Comparison of ENCODE assay signal across 2 cellular contexts in the genomic region with DNA sequence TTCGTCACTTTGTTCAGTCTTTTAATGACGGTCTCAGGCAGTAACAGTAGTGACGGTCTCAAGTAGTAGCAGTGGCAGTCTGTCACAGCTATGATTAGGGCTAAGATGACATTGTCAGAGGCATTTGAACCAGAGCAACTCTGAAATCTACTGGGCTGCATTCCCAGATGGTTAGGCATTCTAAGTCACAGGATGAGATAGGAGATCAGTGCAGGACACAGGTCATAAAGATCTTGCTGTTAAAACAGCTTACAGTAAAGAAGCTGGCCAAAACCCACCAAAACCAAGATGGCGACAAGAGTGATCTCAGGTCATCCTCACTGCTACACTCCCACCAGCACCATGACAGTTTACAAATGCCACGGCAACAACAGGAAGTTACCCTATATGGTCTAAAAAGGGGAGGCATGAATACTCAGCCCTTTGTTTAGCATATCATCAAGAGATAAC.
TF ChIP-seq lines count a peak whose summit lies in the region.
"Not testable (repeated sequence)": the region's sequence is repeated elsewhere in the genome, so short reads cannot be mapped to it uniquely, and the experiment has no call there.

No MANE protein-coding gene starts in this region.

TF ChIP-seq in K562, 482 proteins besides CTCF, POLR2A, EP300 and RAD21 (continues in another document):
- peak; percentile 86 for TF ChIP-seq ZNF395 (CRISPR knock-in tag; IDR thresholded peaks at IDR 0.05)
- TF ChIP-seq NFRKB (IDR thresholded peaks at IDR 0.05; ENCODE audit: low read depth), result peak; percentile 47; the same call in 1 of the 2 replicates
- TF ChIP-seq GTF2E2 (tag; IDR thresholded peaks at IDR 0.05), result 0 out of 2 replicates have a peak, but pooled peaks have one; percentile 18
- peak; percentile 56 for TF ChIP-seq BACH1 (tag; IDR thresholded peaks at IDR 0.05)
- TF ChIP-seq ZKSCAN8 (CRISPR knock-in tag; IDR thresholded peaks at IDR 0.05), result 0 out of 2 replicates have a peak, but pooled peaks have one; percentile 69
- peak; percentile 67; the same call in 1 of the 2 replicates for TF ChIP-seq ZNF644 (tag; IDR thresholded peaks at IDR 0.05; ENCODE audit: low read depth)
- TF ChIP-seq, protein P1, sequence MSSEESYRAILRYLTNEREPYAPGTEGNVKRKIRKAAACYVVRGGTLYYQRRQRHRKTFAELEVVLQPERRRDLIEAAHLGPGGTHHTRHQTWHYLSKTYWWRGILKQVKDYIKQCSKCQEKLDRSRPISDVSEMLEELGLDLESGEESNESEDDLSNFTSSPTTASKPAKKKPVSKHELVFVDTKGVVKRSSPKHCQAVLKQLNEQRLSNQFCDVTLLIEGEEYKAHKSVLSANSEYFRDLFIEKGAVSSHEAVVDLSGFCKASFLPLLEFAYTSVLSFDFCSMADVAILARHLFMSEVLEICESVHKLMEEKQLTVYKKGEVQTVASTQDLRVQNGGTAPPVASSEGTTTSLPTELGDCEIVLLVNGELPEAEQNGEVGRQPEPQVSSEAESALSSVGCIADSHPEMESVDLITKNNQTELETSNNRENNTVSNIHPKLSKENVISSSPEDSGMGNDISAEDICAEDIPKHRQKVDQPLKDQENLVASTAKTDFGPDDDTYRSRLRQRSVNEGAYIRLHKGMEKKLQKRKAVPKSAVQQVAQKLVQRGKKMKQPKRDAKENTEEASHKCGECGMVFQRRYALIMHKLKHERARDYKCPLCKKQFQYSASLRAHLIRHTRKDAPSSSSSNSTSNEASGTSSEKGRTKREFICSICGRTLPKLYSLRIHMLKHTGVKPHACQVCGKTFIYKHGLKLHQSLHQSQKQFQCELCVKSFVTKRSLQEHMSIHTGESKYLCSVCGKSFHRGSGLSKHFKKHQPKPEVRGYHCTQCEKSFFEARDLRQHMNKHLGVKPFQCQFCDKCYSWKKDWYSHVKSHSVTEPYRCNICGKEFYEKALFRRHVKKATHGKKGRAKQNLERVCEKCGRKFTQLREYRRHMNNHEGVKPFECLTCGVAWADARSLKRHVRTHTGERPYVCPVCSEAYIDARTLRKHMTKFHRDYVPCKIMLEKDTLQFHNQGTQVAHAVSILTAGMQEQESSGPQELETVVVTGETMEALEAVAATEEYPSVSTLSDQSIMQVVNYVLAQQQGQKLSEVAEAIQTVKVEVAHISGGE (CRISPR knock-in tag; IDR thresholded peaks at IDR 0.05), result peak in 1 of 3 experiments; percentile 59; a peak in 2 of 6 replicates
- TF ChIP-seq FOSL1 (tag; conservative IDR thresholded peaks at IDR 0.05), result peak; percentile 50
- peak; percentile 56 for TF ChIP-seq GABPA (tag; conservative IDR thresholded peaks at IDR 0.05; ENCODE audit: low read depth)
- peak; percentile 43; the same call in 1 of the 2 replicates for TF ChIP-seq ETV1 (tag; conservative IDR thresholded peaks at IDR 0.05; ENCODE audit: low read depth)
- peak in 1 of 2 experiments; percentile 59; a peak in 1 of 4 replicates for TF ChIP-seq TEAD1 (CRISPR knock-in tag; IDR thresholded peaks at IDR 0.05)
- TF ChIP-seq, protein P2, sequence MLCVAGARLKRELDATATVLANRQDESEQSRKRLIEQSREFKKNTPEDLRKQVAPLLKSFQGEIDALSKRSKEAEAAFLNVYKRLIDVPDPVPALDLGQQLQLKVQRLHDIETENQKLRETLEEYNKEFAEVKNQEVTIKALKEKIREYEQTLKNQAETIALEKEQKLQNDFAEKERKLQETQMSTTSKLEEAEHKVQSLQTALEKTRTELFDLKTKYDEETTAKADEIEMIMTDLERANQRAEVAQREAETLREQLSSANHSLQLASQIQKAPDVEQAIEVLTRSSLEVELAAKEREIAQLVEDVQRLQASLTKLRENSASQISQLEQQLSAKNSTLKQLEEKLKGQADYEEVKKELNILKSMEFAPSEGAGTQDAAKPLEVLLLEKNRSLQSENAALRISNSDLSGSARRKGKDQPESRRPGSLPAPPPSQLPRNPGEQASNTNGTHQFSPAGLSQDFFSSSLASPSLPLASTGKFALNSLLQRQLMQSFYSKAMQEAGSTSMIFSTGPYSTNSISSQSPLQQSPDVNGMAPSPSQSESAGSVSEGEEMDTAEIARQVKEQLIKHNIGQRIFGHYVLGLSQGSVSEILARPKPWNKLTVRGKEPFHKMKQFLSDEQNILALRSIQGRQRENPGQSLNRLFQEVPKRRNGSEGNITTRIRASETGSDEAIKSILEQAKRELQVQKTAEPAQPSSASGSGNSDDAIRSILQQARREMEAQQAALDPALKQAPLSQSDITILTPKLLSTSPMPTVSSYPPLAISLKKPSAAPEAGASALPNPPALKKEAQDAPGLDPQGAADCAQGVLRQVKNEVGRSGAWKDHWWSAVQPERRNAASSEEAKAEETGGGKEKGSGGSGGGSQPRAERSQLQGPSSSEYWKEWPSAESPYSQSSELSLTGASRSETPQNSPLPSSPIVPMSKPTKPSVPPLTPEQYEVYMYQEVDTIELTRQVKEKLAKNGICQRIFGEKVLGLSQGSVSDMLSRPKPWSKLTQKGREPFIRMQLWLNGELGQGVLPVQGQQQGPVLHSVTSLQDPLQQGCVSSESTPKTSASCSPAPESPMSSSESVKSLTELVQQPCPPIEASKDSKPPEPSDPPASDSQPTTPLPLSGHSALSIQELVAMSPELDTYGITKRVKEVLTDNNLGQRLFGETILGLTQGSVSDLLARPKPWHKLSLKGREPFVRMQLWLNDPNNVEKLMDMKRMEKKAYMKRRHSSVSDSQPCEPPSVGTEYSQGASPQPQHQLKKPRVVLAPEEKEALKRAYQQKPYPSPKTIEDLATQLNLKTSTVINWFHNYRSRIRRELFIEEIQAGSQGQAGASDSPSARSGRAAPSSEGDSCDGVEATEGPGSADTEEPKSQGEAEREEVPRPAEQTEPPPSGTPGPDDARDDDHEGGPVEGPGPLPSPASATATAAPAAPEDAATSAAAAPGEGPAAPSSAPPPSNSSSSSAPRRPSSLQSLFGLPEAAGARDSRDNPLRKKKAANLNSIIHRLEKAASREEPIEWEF (CRISPR knock-in tag; IDR thresholded peaks at IDR 0.05), result peak; percentile 76; the same call in 1 of the 2 replicates
- TF ChIP-seq NR2C1 (IDR thresholded peaks at IDR 0.05), result not testable (repeated sequence)
- 0 out of 2 replicates have a peak, but pooled peaks have one; percentile 43 for TF ChIP-seq NR2C1 (tag; IDR thresholded peaks at IDR 0.05)
- TF ChIP-seq, protein P3, sequence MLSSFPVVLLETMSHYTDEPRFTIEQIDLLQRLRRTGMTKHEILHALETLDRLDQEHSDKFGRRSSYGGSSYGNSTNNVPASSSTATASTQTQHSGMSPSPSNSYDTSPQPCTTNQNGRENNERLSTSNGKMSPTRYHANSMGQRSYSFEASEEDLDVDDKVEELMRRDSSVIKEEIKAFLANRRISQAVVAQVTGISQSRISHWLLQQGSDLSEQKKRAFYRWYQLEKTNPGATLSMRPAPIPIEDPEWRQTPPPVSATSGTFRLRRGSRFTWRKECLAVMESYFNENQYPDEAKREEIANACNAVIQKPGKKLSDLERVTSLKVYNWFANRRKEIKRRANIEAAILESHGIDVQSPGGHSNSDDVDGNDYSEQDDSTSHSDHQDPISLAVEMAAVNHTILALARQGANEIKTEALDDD (IDR thresholded peaks at IDR 0.05), result peak; percentile 40; the same call in 1 of the 2 replicates

TF ChIP-seq in H1, 55 proteins besides CTCF, POLR2A, EP300 and RAD21:
- peak; percentile 55; the same call in 1 of the 2 replicates for TF ChIP-seq SRF (IDR thresholded peaks at IDR 0.05; ENCODE audit: low read depth, low read length)
